Comparison of ENCODE assay signal across 26 cellular contexts in genomic region chr5:65892801-65893200, GRCh38.
"Had no signal": no experiment of that assay in that cellular context is flagged by ENCODE, and none has a peak within 500 bp of the region (broad histone marks: within the 10 kb centered on the region; RNA-seq: fewer than 3 reads in every experiment).

No MANE protein-coding gene starts in this region.

- H3K27ac ChIP-seq: heart right ventricle, hepatocyte, left ventricle myocardium inferior, ovary, right atrium auricular region, right lobe of liver, suprapubic skin, thoracic aorta, tibial artery, upper lobe of right lung had no signal

- H3K4me3 ChIP-seq: heart right ventricle, hepatocyte, left ventricle myocardium inferior, lung, mucosa of descending colon, ovary, right atrium auricular region, right lobe of liver, suprapubic skin, thoracic aorta, tibial artery, upper lobe of right lung had no signal

- ATAC-seq: heart right ventricle; mucosa of descending colon; naive thymus-derived CD4-positive, alpha-beta T cell; natural killer cell treated with Interleukin-12 subunit alpha and Interleukin-12 subunit beta and Interleukin-15 and Interleukin-18, amount 100 ng/mL, for 72 hours; right lobe of liver; stimulated activated naive B cell treated with anti-CD40 and anti-IgM and Interleukin-4, amounts not matched to agents 10 μg/mL and 1 μg/mL and 100 μg/mL, for 72 hours; upper lobe of right lung had no signal

- H3K27me3 ChIP-seq: heart right ventricle, hepatocyte, ovary, right atrium auricular region, right lobe of liver, suprapubic skin, tibial artery, upper lobe of right lung had no signal

- FAIRE-seq: kidney, urothelium cell line had no signal

- H3K36me3 Mint-ChIP-seq: memory B cell; natural killer cell treated with Interleukin-12 subunit alpha and Interleukin-12 subunit beta and Interleukin-15 and Interleukin-18, amount 100 ng/mL, for 72 hours; stimulated activated naive B cell treated with anti-CD40 and anti-IgM and Interleukin-4, amounts not matched to agents 10 μg/mL and 1 μg/mL and 100 μg/mL, for 72 hours had no signal

- H3K4me2 ChIP-seq: hepatocyte had no signal

- H3K4me3 Mint-ChIP-seq: memory B cell; naive thymus-derived CD4-positive, alpha-beta T cell; natural killer cell treated with Interleukin-12 subunit alpha and Interleukin-12 subunit beta and Interleukin-15 and Interleukin-18, amount 100 ng/mL, for 72 hours; stimulated activated naive B cell treated with anti-CD40 and anti-IgM and Interleukin-4, amounts not matched to agents 10 μg/mL and 1 μg/mL and 100 μg/mL, for 72 hours; stimulated activated naive CD8-positive, alpha-beta T cell treated with anti-CD3 and anti-CD28 coated beads, Interleukin-15, Interleukin-2, amounts not matched to agents 100 ng/mL and 50 ng/mL, for 24 hours had no signal

- H3K27me3 Mint-ChIP-seq: memory B cell; progenitor cell of endocrine pancreas; stimulated activated naive B cell treated with anti-CD40 and anti-IgM and Interleukin-4, amounts not matched to agents 10 μg/mL and 1 μg/mL and 100 μg/mL, for 72 hours; stimulated activated naive CD8-positive, alpha-beta T cell treated with anti-CD3 and anti-CD28 coated beads, Interleukin-15, Interleukin-2, amounts not matched to agents 100 ng/mL and 50 ng/mL, for 24 hours had no signal

- H3K4me1 ChIP-seq: heart right ventricle, left ventricle myocardium inferior, right atrium auricular region, right lobe of liver, suprapubic skin, tibial artery, upper lobe of right lung had no signal

- H3K9me3 Mint-ChIP-seq: memory B cell; natural killer cell treated with Interleukin-12 subunit alpha and Interleukin-12 subunit beta and Interleukin-15 and Interleukin-18, amount 100 ng/mL, for 72 hours; stimulated activated naive B cell treated with anti-CD40 and anti-IgM and Interleukin-4, amounts not matched to agents 10 μg/mL and 1 μg/mL and 100 μg/mL, for 72 hours; stimulated activated naive CD8-positive, alpha-beta T cell treated with anti-CD3 and anti-CD28 coated beads, Interleukin-15, Interleukin-2, amounts not matched to agents 100 ng/mL and 50 ng/mL, for 24 hours had no signal

- H2AFZ ChIP-seq: hepatocyte had no signal

- H3K36me3 ChIP-seq: heart right ventricle, left ventricle myocardium inferior, ovary, right atrium auricular region, right lobe of liver, suprapubic skin, thoracic aorta, tibial artery, upper lobe of right lung had no signal

- H3K79me2 ChIP-seq: hepatocyte had no signal

- DNase-seq: heart right ventricle; kidney; left ventricle myocardium inferior; midbrain; mucosa of descending colon; naive thymus-derived CD4-positive, alpha-beta T cell; ovary; right lobe of liver; stimulated activated CD4-positive, alpha-beta T cell treated with anti-CD3 and anti-CD28 coated beads, Interleukin-12 subunit alpha, Interleukin-12 subunit beta, amount 100 ng/mL, for 4 hours; stimulated activated CD4-positive, alpha-beta T cell treated with anti-CD3 and anti-CD28 coated beads, Interleukin-15, amount 100 ng/mL, for 24 hours; stimulated activated CD4-positive, alpha-beta T cell treated with anti-CD3 and anti-CD28 coated beads, Interleukin-2, amount 100 ng/mL, for 24 hours; stimulated activated CD4-positive, alpha-beta T cell treated with anti-CD3 and anti-CD28 coated beads, Interleukin-4, amount 100 ng/mL, for 1 hour; stimulated activated naive B cell treated with anti-CD40 and anti-IgM and Interleukin-4, amounts not matched to agents 10 μg/mL and 1 μg/mL and 100 μg/mL, for 72 hours; tibial artery; trophoblast cell; upper lobe of right lung had no signal

- H3K9me3 ChIP-seq: heart right ventricle, left ventricle myocardium inferior, mucosa of descending colon, ovary, right atrium auricular region, right lobe of liver, suprapubic skin, thoracic aorta, tibial artery, upper lobe of right lung had no signal

- H3K27ac Mint-ChIP-seq: memory B cell; naive thymus-derived CD4-positive, alpha-beta T cell; natural killer cell treated with Interleukin-12 subunit alpha and Interleukin-12 subunit beta and Interleukin-15 and Interleukin-18, amount 100 ng/mL, for 72 hours; progenitor cell of endocrine pancreas; stimulated activated naive B cell treated with anti-CD40 and anti-IgM and Interleukin-4, amounts not matched to agents 10 μg/mL and 1 μg/mL and 100 μg/mL, for 72 hours; stimulated activated naive CD8-positive, alpha-beta T cell treated with anti-CD3 and anti-CD28 coated beads, Interleukin-15, Interleukin-2, amounts not matched to agents 100 ng/mL and 50 ng/mL, for 24 hours had no signal

- H3K4me1 Mint-ChIP-seq: memory B cell; stimulated activated naive B cell treated with anti-CD40 and anti-IgM and Interleukin-4, amounts not matched to agents 10 μg/mL and 1 μg/mL and 100 μg/mL, for 72 hours had no signal
